ENCODE assay signal across 8 cellular contexts in genomic region chr3:111539351-111540331, GRCh38. TPM values are rescaled to one million over a fixed set of nuclear protein-coding genes. Genes with fewer than 3 reads are reported as not detected.
DNase-seq lines count a peak whose midpoint lies in the region; ATAC-seq and TF ChIP-seq lines count a peak whose summit lies in the region.

No MANE protein-coding gene starts in this region.

- TF ChIP-seq CTCF in DND-41 (IDR thresholded peaks at IDR 0.05; ENCODE audit: borderline replicate concordance, extremely low read depth, low read length, poor library complexity, severe bottlenecking): peak; percentile 98

- peaks cover 0 to 5% of the 10 kb centered on the region in 2 donors for H3K9me3 Mint-ChIP-seq in activated naive CD4-positive, alpha-beta T cell treated with anti-CD3 and anti-CD28 coated beads, Interleukin-2, amount 50 U/mL, for 72 hours

- H3K9ac ChIP-seq in DND-41 (ENCODE audit: low read depth, low read length): peak overlapping the region; percentile 43

- H3K36me3 ChIP-seq in DND-41 (ENCODE audit: insufficient read depth, low read length) (peaks cover 6% of the 10 kb centered on the region), SJCRH30 (no peaks in the 10 kb centered on the region), iPS DF 6.9 (ENCODE audit: control insufficient read depth, insufficient read depth, low read length) (no peaks in the 10 kb centered on the region)

- peak overlapping the region; percentile 99 for H3K27ac ChIP-seq in DND-41 (ENCODE audit: low read length)
- no peak overlapping the region for H3K27ac ChIP-seq in SJCRH30
- H3K27ac ChIP-seq in iPS DF 6.9 (ENCODE audit: low read length): no peak overlapping the region

- no CpG with 5 or more reads among the region's 10 CpGs for WGBS in iPS DF 6.9 (ENCODE audit: insufficient coverage, insufficient read length)

- no peaks in the 10 kb centered on the region for H4K20me1 ChIP-seq in DND-41 (ENCODE audit: insufficient read depth, low read length)

- H3K79me2 ChIP-seq in DND-41 (ENCODE audit: insufficient read depth, low read length): peaks cover 34% of the 10 kb centered on the region

- H3K4me1 ChIP-seq in DND-41 (ENCODE audit: insufficient read depth, low read length): peaks cover 54% of the 10 kb centered on the region
- peaks cover 13% of the 10 kb centered on the region; the same call in 1 of the 2 replicates for H3K4me1 ChIP-seq in SJCRH30
- H3K4me1 ChIP-seq in iPS DF 6.9 (ENCODE audit: control insufficient read depth, insufficient read depth, low read length): no peaks in the 10 kb centered on the region

- H3K36me3 Mint-ChIP-seq in activated naive CD4-positive, alpha-beta T cell treated with anti-CD3 and anti-CD28 coated beads, Interleukin-2, amount 50 U/mL, for 72 hours: peaks cover 15 to 17% of the 10 kb centered on the region in 2 donors

- no peaks in the 10 kb centered on the region for H3K9me3 ChIP-seq in DND-41 (ENCODE audit: insufficient read depth, low read length, severe bottlenecking)
- H3K9me3 ChIP-seq in SJCRH30 (replicated peaks): no peaks in the 10 kb centered on the region
- no peaks in the 10 kb centered on the region for H3K9me3 ChIP-seq in iPS DF 6.9 (ENCODE audit: control insufficient read depth, insufficient read depth, low read length)

- peak overlapping the region; percentile 38 for H2AFZ ChIP-seq in DND-41 (ENCODE audit: low read depth, low read length)

- peak overlapping the region; percentile 65 for H3K4me2 ChIP-seq in DND-41 (ENCODE audit: insufficient read depth, low read length)

- ATAC-seq in DND-41 (ENCODE audit: insufficient read depth, low read depth): peak; percentile 73
- peak; percentile 70 for ATAC-seq in GM21367 (IDR thresholded peaks at IDR 0.05; ENCODE audit: unreplicated experiment)
- peak; percentile 73 for ATAC-seq in HG03571 (IDR thresholded peaks at IDR 0.05; ENCODE audit: unreplicated experiment)
- ATAC-seq in activated naive CD4-positive, alpha-beta T cell treated with anti-CD3 and anti-CD28 coated beads, Interleukin-2, amount 50 U/mL, for 72 hours: peak; percentile 26 to 35

- H3K27me3 ChIP-seq in DND-41 (ENCODE audit: insufficient read depth, low read length, poor library complexity): no peaks in the 10 kb centered on the region
- no peaks in the 10 kb centered on the region for H3K27me3 ChIP-seq in SJCRH30
- no peaks in the 10 kb centered on the region for H3K27me3 ChIP-seq in iPS DF 6.9 (ENCODE audit: control insufficient read depth, insufficient read depth, low read length)

- DNase-seq in DND-41: peak; percentile 84
- peak; percentile 58 to 72 for DNase-seq in SJCRH30
- peak in 1 of 2 donors; percentile 54 for DNase-seq in activated naive CD4-positive, alpha-beta T cell treated with anti-CD3 and anti-CD28 coated beads, Interleukin-2, amount 50 U/mL, for 72 hours (ENCODE audit: low spot score in 2 of 2)
- peak; percentile 50 for DNase-seq in iPS DF 6.9 (ENCODE audit: low read depth, low spot score)
- DNase-seq in stimulated activated CD4-positive, alpha-beta T cell treated with anti-CD3 and anti-CD28 coated beads, Interleukin-1b, Interleukin-23, amount 100 ng/mL, for 24 hours (ENCODE audit: low read depth in 4 of 4, low spot score in 1 of 4): peak; percentile 36 to 54 (median 40)
- no peak for DNase-seq in RKO (ENCODE audit: low spot score)

- no peak overlapping the region for H3K27ac Mint-ChIP-seq in activated naive CD4-positive, alpha-beta T cell treated with anti-CD3 and anti-CD28 coated beads, Interleukin-2, amount 50 U/mL, for 72 hours

- H3K4me3 ChIP-seq in DND-41 (ENCODE audit: low read depth in 1 of 2, low read length in 2 of 2): peak overlapping the region in 1 of 2 experiments; percentile 49; a peak in 2 of 4 replicates
- H3K4me3 ChIP-seq in SJCRH30: no peak overlapping the region
- H3K4me3 ChIP-seq in iPS DF 6.9 (ENCODE audit: low read length): no peak overlapping the region

RNA-seq across cellular contexts. Expression of gene CD96, which starts 2.4 kb away (rescaled TPM):
- 0.28 and 0.33 TPM in 2 replicates for total RNA-seq in SJCRH30 (2014; rRNA removed; shearing (Covaris generic))
- 10 to 100 TPM; 31.7 to 97.9 TPM for total RNA-seq in activated naive CD4-positive, alpha-beta T cell treated with anti-CD3 and anti-CD28 coated beads, Interleukin-2, amount 50 U/mL, for 72 hours

RNA-seq across cellular contexts. Expression of gene ZBED2, which starts 55.5 kb away (rescaled TPM):
- not detected in 2 replicates for total RNA-seq in SJCRH30 (2014; rRNA removed; shearing (Covaris generic))
- 100 to 1,000 TPM; 306 to 517 TPM for total RNA-seq in activated naive CD4-positive, alpha-beta T cell treated with anti-CD3 and anti-CD28 coated beads, Interleukin-2, amount 50 U/mL, for 72 hours

Comparison
In these comparisons a context has a peak if more than half of its experiments do, and no peak if none do; other contexts are left out.
1. RNA of gene CD96, which starts 2.4 kb away (total RNA-seq): 31.7 to 97.9 TPM in activated naive CD4-positive, alpha-beta T cell treated with anti-CD3 and anti-CD28 coated beads, Interleukin-2, amount 50 U/mL, for 72 hours; 0.28 to 0.33 TPM in SJCRH30; every median in the first group is over 10 times any median in the second.
2. RNA of gene ZBED2, which starts 55.5 kb away (total RNA-seq): 306 to 517 TPM in activated naive CD4-positive, alpha-beta T cell treated with anti-CD3 and anti-CD28 coated beads, Interleukin-2, amount 50 U/mL, for 72 hours; not detected in SJCRH30; every median in the first group is over 100 times any median in the second.
3. Peak in every context shown above with its lines, with median percentiles within 50 percentile points of each other: ATAC-seq.